8 cellular contexts compared by ENCODE assay signal in genomic region chr15:67542192-67542461, GRCh38. TPM values are rescaled to one million over a fixed set of nuclear protein-coding genes. Genes with fewer than 3 reads are reported as not detected.
DNase-seq lines count a peak whose midpoint lies in the region; ATAC-seq and TF ChIP-seq lines count a peak whose summit lies in the region.

No MANE protein-coding gene starts in this region.

- H3K36me3 Mint-ChIP-seq in T-helper 2 cell treated with Interferon-gamma antibody and Interleukin-4, amounts not matched to agents 5 μg/mL and 100 μg/mL, for 36 hours (ENCODE audit: low read depth), result peaks cover 30% of the 10 kb centered on the region

- H3K36me3 ChIP-seq in RWPE2 (ENCODE audit: low read depth), result peaks cover 14% of the 10 kb centered on the region
- H3K36me3 ChIP-seq in ovary, result no peaks in the 10 kb centered on the region

- TF ChIP-seq POLR2A in ovary (IDR thresholded peaks at IDR 0.05), result no peak

- no peaks in the 10 kb centered on the region for H3K9me3 Mint-ChIP-seq in T-helper 2 cell treated with Interferon-gamma antibody and Interleukin-4, amounts not matched to agents 5 μg/mL and 100 μg/mL, for 36 hours

- WGBS in ovary, 3 donors, result 0% methylated on average over 11 of the region's 11 CpGs

- peak overlapping the region; percentile 94 for H3K27ac Mint-ChIP-seq in T-helper 2 cell treated with Interferon-gamma antibody and Interleukin-4, amounts not matched to agents 5 μg/mL and 100 μg/mL, for 36 hours

- peak overlapping the region; percentile 97 for H3K4me3 Mint-ChIP-seq in T-helper 2 cell treated with Interferon-gamma antibody and Interleukin-4, amounts not matched to agents 5 μg/mL and 100 μg/mL, for 36 hours

- H3K4me1 Mint-ChIP-seq in T-helper 2 cell treated with Interferon-gamma antibody and Interleukin-4, amounts not matched to agents 5 μg/mL and 100 μg/mL, for 36 hours (ENCODE audit: low read depth), result peaks cover 46% of the 10 kb centered on the region

- intact Hi-C loops in ovary (cut with DNase I), result loop anchor here in 1 of 4 donors (5.0 kb wide), 1 partner anchor 295 kb away; no protein-coding TSS in a partner anchor

- no peak for DNase-seq in T-helper 2 cell treated with Interferon-gamma antibody and Interleukin-4, amounts not matched to agents 5 μg/mL and 100 μg/mL, for 36 hours (ENCODE audit: low spot score)
- DNase-seq in T-helper 2 cell, result no peak
- DNase-seq in RWPE2 (ENCODE audit: low spot score), result no peak
- DNase-seq in epithelial cell of prostate (ENCODE audit: low read depth, low spot score), result no peak
- DNase-seq in ovary, result no peak
- no peak for DNase-seq in putamen (ENCODE audit: low spot score)

- peak; percentile 20 for ATAC-seq in RWPE2 (ENCODE audit: low read depth)
- no peak for ATAC-seq in GM21390 (IDR thresholded peaks at IDR 0.05; ENCODE audit: unreplicated experiment)
- ATAC-seq in HG02588 (IDR thresholded peaks at IDR 0.05; ENCODE audit: unreplicated experiment), result no peak

- H3K27me3 Mint-ChIP-seq in T-helper 2 cell treated with Interferon-gamma antibody and Interleukin-4, amounts not matched to agents 5 μg/mL and 100 μg/mL, for 36 hours (ENCODE audit: low read depth), result peaks cover 5% of the 10 kb centered on the region

- H3K4me3 ChIP-seq in RWPE2 (ENCODE audit: severe bottlenecking), result peak overlapping the region; percentile 99
- peak overlapping the region; percentile 94 for H3K4me3 ChIP-seq in ovary

- H3K9me3 ChIP-seq in RWPE2 (ENCODE audit: severe bottlenecking) (no peaks in the 10 kb centered on the region), ovary (no peaks in the 10 kb centered on the region)

- H3K27me3 ChIP-seq in RWPE2 (ENCODE audit: insufficient read depth, poor library complexity, severe bottlenecking) (no peaks in the 10 kb centered on the region), ovary (no peaks in the 10 kb centered on the region)

- TF ChIP-seq EP300 in ovary (IDR thresholded peaks at IDR 0.05), result no peak

- TF ChIP-seq CTCF in RWPE2 (IDR thresholded peaks at IDR 0.05; ENCODE audit: poor library complexity, severe bottlenecking) (no peak), ovary (IDR thresholded peaks at IDR 0.05) (no peak)

- H3K27ac ChIP-seq in RWPE2 (ENCODE audit: poor library complexity, severe bottlenecking) (peak overlapping the region; percentile 52), epithelial cell of prostate (peak overlapping the region; percentile 45), ovary (peak overlapping the region; percentile 54 to 82)

- H3K4me1 ChIP-seq in RWPE2 (ENCODE audit: insufficient read depth, poor library complexity, severe bottlenecking) (peaks cover 24% of the 10 kb centered on the region), ovary (ENCODE audit: insufficient read depth) (peaks cover 2% of the 10 kb centered on the region)

RNA-seq across cellular contexts. Expression of gene MAP2K5, which starts 0.4 kb away (rescaled TPM):
- total RNA-seq in ovary, result 10 to 100 TPM in 6 of 7 donors, 1 to 10 TPM in 1; 4.0 to 24.9 (median 23.2) TPM
- 10 to 100 TPM; 16.4 to 39.8 TPM for polyA plus RNA-seq in ovary

RNA-seq across cellular contexts. Expression of gene C15orf61, which starts 21.2 kb away (rescaled TPM):
- total RNA-seq in ovary, result 1 to 10 TPM; 5.6 to 7.8 (median 7.2) TPM
- polyA plus RNA-seq in ovary, result 1 to 10 TPM; 2.7 to 3.2 TPM
